Comparison of ENCODE assay signal across 10 cellular contexts in the genomic region with DNA sequence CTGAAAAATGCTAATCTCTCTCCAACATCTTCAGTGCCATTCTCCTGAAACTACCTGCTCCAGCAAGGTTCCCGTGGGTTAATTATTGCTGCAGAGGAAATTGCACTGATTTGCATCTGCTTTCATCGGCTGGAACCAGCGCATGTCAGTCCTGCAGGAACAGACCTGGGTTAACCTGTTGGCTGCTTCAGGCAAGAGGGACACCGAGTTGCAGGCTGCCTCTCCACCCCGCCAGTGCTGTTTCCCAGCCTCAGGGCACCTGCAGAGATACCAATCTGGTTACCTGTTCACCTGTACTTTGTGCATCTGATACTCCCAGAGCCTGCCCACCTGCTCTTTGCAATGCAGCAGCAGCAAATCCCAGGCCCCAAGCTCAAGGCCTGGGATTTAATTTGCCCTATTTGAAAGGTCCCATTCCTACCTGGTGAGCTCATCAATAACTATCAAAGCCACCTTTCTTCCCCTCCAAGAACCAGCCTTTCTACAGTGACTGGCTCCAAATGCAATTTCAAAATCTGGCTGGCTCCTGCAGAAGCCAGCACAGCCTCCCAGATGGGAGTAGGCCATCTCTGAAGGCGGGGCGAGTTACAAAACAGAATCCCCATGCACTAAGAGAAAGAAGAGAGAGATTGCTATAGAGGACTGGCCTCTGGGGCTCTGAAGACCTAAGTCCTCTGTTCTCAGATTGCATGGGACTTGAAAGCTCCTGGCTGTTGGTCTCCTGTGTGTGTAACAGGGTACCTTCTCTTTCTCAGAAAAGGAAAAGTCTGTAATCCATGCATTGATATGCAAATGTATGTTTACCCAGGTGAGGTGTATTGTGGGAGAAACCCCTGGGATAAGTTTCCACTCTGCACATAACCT.
DNase-seq lines count a peak whose midpoint lies in the region; ATAC-seq lines count a peak whose summit lies in the region.
"Had no signal": no experiment of that assay in that cellular context is flagged by ENCODE, and none has a peak within 500 bp of the region (broad histone marks: within the 10 kb centered on the region; RNA-seq: fewer than 3 reads in every experiment).

No MANE protein-coding gene starts in this region.

- peak overlapping the region; percentile 89 for H3K18ac ChIP-seq in neuronal stem cell (ENCODE audit: low read length)

- no peak overlapping the region for H2BK5ac ChIP-seq in neuronal stem cell (ENCODE audit: low read length)

- no CpG with 5 or more reads among the region's 7 CpGs for WGBS in neuronal stem cell (ENCODE audit: extremely low coverage in 2 of 2, insufficient read length in 2 of 2, insufficient replicate concordance in 1 of 2), 2 donors

- H2AFZ ChIP-seq in neuronal stem cell (ENCODE audit: low read length): peak overlapping the region; percentile 52

- H3K27ac Mint-ChIP-seq in stimulated activated naive CD8-positive, alpha-beta T cell treated with anti-CD3 and anti-CD28 coated beads, Interleukin-15, amount 100 ng/mL, for 72 hours: no peak overlapping the region

- H3K27me3 Mint-ChIP-seq in stimulated activated naive CD8-positive, alpha-beta T cell treated with anti-CD3 and anti-CD28 coated beads, Interleukin-15, amount 100 ng/mL, for 72 hours: no peaks in the 10 kb centered on the region

- H2AK5ac ChIP-seq in neuronal stem cell (ENCODE audit: low read depth, low read length): peak overlapping the region; percentile 10

- peak; percentile 15 for DNase-seq in DMS53 treated with DMSO at 0.1 percent for 48 hours (lab: John Stamatoyannopoulos, UW; ENCODE audit: unreplicated experiment)
- peak; percentile 29 for DNase-seq in NCI-H510A (lab: John Stamatoyannopoulos, UW)
- DNase-seq in neuronal stem cell (ENCODE audit: low spot score): no peak
- DNase-seq in A172 (ENCODE audit: low spot score): no peak
- DNase-seq in stimulated activated naive CD8-positive, alpha-beta T cell treated with anti-CD3 and anti-CD28 coated beads, Interleukin-15, amount 100 ng/mL, for 72 hours: no peak
- no peak for DNase-seq in LoVo (ENCODE audit: low spot score)
- DNase-seq: DMS79; effector CD8-positive, alpha-beta T cell had no signal

- no peak overlapping the region for H3K4ac ChIP-seq in neuronal stem cell (ENCODE audit: low read length)

- H2BK12ac ChIP-seq in neuronal stem cell (ENCODE audit: low read length): no peak overlapping the region

- H3K27me3 ChIP-seq in neuronal stem cell (ENCODE audit: control insufficient read depth in 3 of 3, insufficient read depth in 3 of 3, low read depth in 1 of 3, low read length in 3 of 3): no peaks in the 10 kb centered on the region

- ATAC-seq in esophagus mucosa (peak; percentile 68), GM21390 (IDR thresholded peaks at IDR 0.05; ENCODE audit: unreplicated experiment) (no peak)
- ATAC-seq in stimulated activated naive CD8-positive, alpha-beta T cell treated with anti-CD3 and anti-CD28 coated beads, Interleukin-15, amount 100 ng/mL, for 72 hours: no peak

- H3K27ac ChIP-seq in neuronal stem cell (replicated peaks; ENCODE audit: low read length): no peak overlapping the region

- H3K9ac ChIP-seq in neuronal stem cell (ENCODE audit: low read depth, low read length, poor library complexity): peak overlapping the region; percentile 25

- H2BK120ac ChIP-seq in neuronal stem cell (ENCODE audit: low read depth, low read length): no peak overlapping the region

- H3K14ac ChIP-seq in neuronal stem cell (ENCODE audit: low read length): no peak overlapping the region

- H3K79me1 ChIP-seq in neuronal stem cell (ENCODE audit: low read depth, low read length): no peaks in the 10 kb centered on the region

- peaks cover 6 to 12% of the 10 kb centered on the region in 2 donors for H3K4me1 ChIP-seq in neuronal stem cell (ENCODE audit: control insufficient read depth in 2 of 2, insufficient read depth in 1 of 2, low read depth in 1 of 2, low read length in 2 of 2)

- H3K23ac ChIP-seq in neuronal stem cell (ENCODE audit: low read depth, low read length, poor library complexity): no peak overlapping the region

- H3K4me3 ChIP-seq in neuronal stem cell (ENCODE audit: low read length in 2 of 2): no peak overlapping the region

- H3K9me3 Mint-ChIP-seq in stimulated activated naive CD8-positive, alpha-beta T cell treated with anti-CD3 and anti-CD28 coated beads, Interleukin-15, amount 100 ng/mL, for 72 hours: no peaks in the 10 kb centered on the region

- H3K4me1 Mint-ChIP-seq in stimulated activated naive CD8-positive, alpha-beta T cell treated with anti-CD3 and anti-CD28 coated beads, Interleukin-15, amount 100 ng/mL, for 72 hours: peaks cover 35% of the 10 kb centered on the region

- no peaks in the 10 kb centered on the region for H3K36me3 ChIP-seq in neuronal stem cell (replicated peaks in 1 of 2; ENCODE audit: control insufficient read depth in 2 of 2, insufficient read depth in 2 of 2, low read length in 2 of 2)

- H3K9me3 ChIP-seq in neuronal stem cell (replicated peaks in 1 of 2; ENCODE audit: control insufficient read depth in 2 of 2, insufficient read depth in 1 of 2, low read depth in 1 of 2, low read length in 2 of 2): peaks cover 0 to 2% of the 10 kb centered on the region in 2 donors

- no peak overlapping the region for H3K4me2 ChIP-seq in neuronal stem cell (ENCODE audit: insufficient read depth, low read length, poor library complexity, severe bottlenecking)

- H4K91ac ChIP-seq in neuronal stem cell (ENCODE audit: low read depth, low read length, poor library complexity): no peak overlapping the region

- no peak overlapping the region for H2BK15ac ChIP-seq in neuronal stem cell (ENCODE audit: low read length)

- H4K8ac ChIP-seq in neuronal stem cell (ENCODE audit: low read depth, low read length): no peak overlapping the region

- H3K4me3 Mint-ChIP-seq in stimulated activated naive CD8-positive, alpha-beta T cell treated with anti-CD3 and anti-CD28 coated beads, Interleukin-15, amount 100 ng/mL, for 72 hours: no peak overlapping the region

Comparison
In these comparisons a context has a peak if more than half of its experiments do, and no peak if none do; other contexts are left out.
1. DNase-seq: peak in DMS53 treated with DMSO at 0.1 percent for 48 hours (single experiment) and NCI-H510A (single experiment); none in neuronal stem cell (single experiment), A172 (single experiment), stimulated activated naive CD8-positive, alpha-beta T cell treated with anti-CD3 and anti-CD28 coated beads, Interleukin-15, amount 100 ng/mL, for 72 hours (0 of 2) and LoVo (single experiment).